ENCODE assay signal across 14 cellular contexts in the genomic region with DNA sequence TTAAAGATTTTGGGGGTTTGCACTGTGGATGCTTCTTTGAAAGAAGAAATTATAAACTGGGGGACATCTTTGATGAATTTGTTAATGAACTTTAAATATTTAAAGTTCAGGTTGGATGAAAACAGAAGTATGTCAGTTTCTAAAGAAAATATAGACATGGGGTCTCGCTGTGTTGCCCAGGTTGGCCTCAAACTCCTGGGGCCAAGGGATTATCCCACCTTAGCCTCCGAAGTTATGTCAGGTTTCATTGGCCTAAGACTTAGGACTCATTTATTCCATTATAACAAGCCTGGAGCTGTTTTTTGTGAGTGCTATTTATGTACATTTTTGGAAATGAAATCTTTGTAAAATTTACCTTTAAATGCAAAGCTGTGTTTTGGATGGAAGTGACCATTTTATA. TPM values are rescaled to one million over a fixed set of nuclear protein-coding genes. Genes with fewer than 3 reads are reported as not detected.
DNase-seq lines count a peak whose midpoint lies in the region; ATAC-seq and TF ChIP-seq lines count a peak whose summit lies in the region.
"Had no signal": no experiment of that assay in that cellular context is flagged by ENCODE, and none has a peak within 500 bp of the region (broad histone marks: within the 10 kb centered on the region; RNA-seq: fewer than 3 reads in every experiment).

No MANE protein-coding gene starts in this region.

- BruUV-seq in Caco-2 (replicated peaks; lab: Mats Ljungman, UMichigan): no TSS peak

- no peak overlapping the region for H3K27ac Mint-ChIP-seq in Caco-2 (ENCODE audit: unreplicated experiment)
- peak overlapping the region; percentile 47 for H3K27ac Mint-ChIP-seq in activated naive CD8-positive, alpha-beta T cell
- peak overlapping the region in 2 of 6 donors; percentile 43 to 56 for H3K27ac Mint-ChIP-seq in immature natural killer cell
- H3K27ac Mint-ChIP-seq: memory B cell had no signal

- CTCF ChIA-PET in Caco-2 (lab: Charles Lee): no interaction called here

- no peak for TF ChIP-seq EP300 in stomach (IDR thresholded peaks at IDR 0.05)

- no peaks in the 10 kb centered on the region for H3K27me3 Mint-ChIP-seq in Caco-2 (ENCODE audit: insufficient read depth, unreplicated experiment)
- no peaks in the 10 kb centered on the region for H3K27me3 Mint-ChIP-seq in activated naive CD8-positive, alpha-beta T cell
- peaks cover 10 to 18% (median 18%) of the 10 kb centered on the region in 3 donors for H3K27me3 Mint-ChIP-seq in immature natural killer cell (ENCODE audit: low read depth in 3 of 3)
- H3K27me3 Mint-ChIP-seq: memory B cell had no signal

- intact Hi-C loops in Caco-2 (cut with micrococcal nuclease; ENCODE audit: unreplicated experiment) (loop anchor here (10.0 kb wide), 1 partner anchor 267 kb away; no protein-coding TSS in a partner anchor), stomach (cut with DNase I; ENCODE audit: low total_unique reads) (loop anchor here (10.0 kb wide), 1 partner anchor 117 kb away; the partner anchor contains the start of gene NEMP2)

- DNase-seq in AG10803 (ENCODE audit: low read depth) (no peak), Caco-2 (no peak), immature natural killer cell (no peak), NCI-H1694 treated with DMSO at 0.1 percent for 48 hours (lab: John Stamatoyannopoulos, UW) (no peak), stomach (no peak)
- DNase-seq: activated CD4-positive, CD25-positive, alpha-beta regulatory T cell treated with anti-CD3 and anti-CD28 coated beads, Interleukin-2, amount 50 U/mL, for 72 hours; adrenal gland; hypothalamus; NCI-H1417 treated with DMSO at 0.1 percent for 48 hours; NCI-H69; stimulated activated CD4-positive, alpha-beta T cell treated with anti-CD3 and anti-CD28 coated beads, Interleukin-4, amount 100 ng/mL, for 24 hours had no signal

- POLR2A ChIA-PET in Caco-2 (lab: Charles Lee): no interaction called here

- peak overlapping the region; percentile 1; the same call in 1 of the 2 replicates for H3K4me3 ChIP-seq in AG10803 (ENCODE audit: low read length)
- peak overlapping the region; percentile 13; the same call in 1 of the 2 replicates for H3K4me3 ChIP-seq in Caco-2 (ENCODE audit: low read depth, low read length)
- peak overlapping the region in 1 of 4 donors; percentile 71 for H3K4me3 ChIP-seq in stomach
- H3K4me3 ChIP-seq: adrenal gland had no signal

- H3K9me3 ChIP-seq in Caco-2 (no peaks in the 10 kb centered on the region), stomach (no peaks in the 10 kb centered on the region)
- H3K9me3 ChIP-seq: adrenal gland had no signal

- no peak overlapping the region for H3K27ac ChIP-seq in stomach
- H3K27ac ChIP-seq: adrenal gland had no signal

- H3K4me3 Mint-ChIP-seq in Caco-2 (ENCODE audit: unreplicated experiment): no peak overlapping the region
- peak overlapping the region; percentile 94 for H3K4me3 Mint-ChIP-seq in activated naive CD8-positive, alpha-beta T cell
- H3K4me3 Mint-ChIP-seq in immature natural killer cell: peak overlapping the region in 4 of 5 donors; percentile 2 to 68 (median 18)
- H3K4me3 Mint-ChIP-seq: memory B cell had no signal

- H3K36me3 ChIP-seq in Caco-2 (ENCODE audit: control insufficient read depth, insufficient read depth, low read length) (no peaks in the 10 kb centered on the region; the same call in 1 of the 2 replicates), stomach (no peaks in the 10 kb centered on the region)
- H3K36me3 ChIP-seq: adrenal gland had no signal

- TF ChIP-seq CTCF in AG10803 (conservative IDR thresholded peaks at IDR 0.05; ENCODE audit: low read length): no peak
- no peak for TF ChIP-seq CTCF in Caco-2 (IDR thresholded peaks at IDR 0.05; ENCODE audit: insufficient read depth in 1 of 2, low read depth in 1 of 2, low read length in 1 of 2, severe bottlenecking in 1 of 2, unreplicated experiment in 1 of 2)
- TF ChIP-seq CTCF in stomach (IDR thresholded peaks at IDR 0.05): no peak

- H3K9me3 Mint-ChIP-seq in Caco-2 (ENCODE audit: unreplicated experiment) (no peaks in the 10 kb centered on the region), immature natural killer cell (no peaks in the 10 kb centered on the region)
- no peaks in the 10 kb centered on the region for H3K9me3 Mint-ChIP-seq in activated naive CD8-positive, alpha-beta T cell (ENCODE audit: low read depth)
- H3K9me3 Mint-ChIP-seq: memory B cell had no signal

- no peak for TF ChIP-seq POLR2A in stomach (IDR thresholded peaks at IDR 0.05)

- peaks cover 9% of the 10 kb centered on the region for H3K4me1 ChIP-seq in Caco-2
- peaks cover 8 to 81% (median 47%) of the 10 kb centered on the region in 4 donors for H3K4me1 ChIP-seq in stomach

- H3K4me1 Mint-ChIP-seq in Caco-2 (ENCODE audit: low read depth, unreplicated experiment) (peaks cover 3% of the 10 kb centered on the region), immature natural killer cell (peaks cover 21 to 45% of the 10 kb centered on the region in 2 donors)
- peaks cover 56% of the 10 kb centered on the region for H3K4me1 Mint-ChIP-seq in activated naive CD8-positive, alpha-beta T cell (ENCODE audit: low read depth)

- ATAC-seq in GM18867 (IDR thresholded peaks at IDR 0.05; ENCODE audit: unreplicated experiment): no peak

- H3K36me3 Mint-ChIP-seq in Caco-2 (ENCODE audit: insufficient read depth, unreplicated experiment) (peaks cover 20% of the 10 kb centered on the region), immature natural killer cell (no peaks in the 10 kb centered on the region)
- H3K36me3 Mint-ChIP-seq in activated naive CD8-positive, alpha-beta T cell: peaks cover 1% of the 10 kb centered on the region
- H3K36me3 Mint-ChIP-seq: memory B cell had no signal

- no peaks in the 10 kb centered on the region for H3K27me3 ChIP-seq in Caco-2 (replicated peaks; ENCODE audit: control insufficient read depth, insufficient read depth, low read length)
- H3K27me3 ChIP-seq in stomach: no peaks in the 10 kb centered on the region
- H3K27me3 ChIP-seq: adrenal gland had no signal

- 80 to 95% (median 91%) methylated on average over 2 of the region's 2 CpGs for WGBS in stomach, 5 donors

RNA-seq across cellular contexts. Expression of gene NAB1, which starts 2.5 kb away (rescaled TPM):
- total RNA-seq in Caco-2 (2022): 87.9 and 88.1 TPM in 2 replicates
- 1 to 10 TPM; 1.4 to 3.8 (median 3.3) TPM for polyA plus RNA-seq in immature natural killer cell
- total RNA-seq in stomach: 100 to 1,000 TPM in 2 of 5 donors, 10 to 100 TPM in 3; 29.3 to 121 (median 61.6) TPM
- 10 to 100 TPM; 14.2 to 24.0 (median 18.4) TPM for polyA plus RNA-seq in stomach
